In the genomic region with DNA sequence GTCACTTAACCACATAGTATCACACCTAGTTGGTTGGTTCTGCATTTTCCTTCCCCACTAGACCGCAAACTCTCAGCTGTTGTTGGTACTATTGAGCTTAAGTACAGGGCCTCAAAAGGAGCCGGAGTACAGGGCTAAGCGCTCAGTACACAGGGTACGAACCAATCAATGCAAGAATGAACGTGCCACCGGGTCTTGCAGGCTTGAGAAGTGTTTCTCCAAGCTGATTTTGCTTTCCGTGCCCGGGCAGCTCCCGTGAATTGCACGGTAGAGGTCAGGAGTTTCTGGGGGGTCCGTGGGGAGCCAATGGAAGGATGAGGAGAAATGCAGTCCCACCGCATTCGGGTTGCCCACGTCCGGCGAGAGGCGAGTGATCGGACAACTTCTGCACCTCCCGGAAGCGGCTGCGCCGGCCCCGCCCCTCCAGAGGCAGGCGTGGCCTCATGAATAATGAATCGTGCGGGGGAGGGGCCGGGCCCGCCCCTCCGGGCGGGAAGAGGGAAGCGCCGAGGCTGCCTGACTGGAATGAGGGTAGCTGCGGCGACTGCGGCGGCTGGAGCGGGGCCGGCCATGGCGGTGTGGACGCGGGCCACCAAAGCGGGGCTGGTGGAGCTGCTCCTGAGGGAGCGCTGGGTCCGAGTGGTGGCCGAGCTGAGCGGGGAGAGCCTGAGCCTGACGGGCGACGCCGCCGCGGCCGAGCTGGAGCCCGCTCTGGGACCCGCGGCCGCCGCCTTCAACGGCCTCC, we compare ENCODE assay signal across 1 cellular context.
TF ChIP-seq lines count a peak whose summit lies in the region.

A gene (plus strand): TSS at position 523 of the 745 bp plus-strand sequence. CDS start 3 bp downstream, at position 526.

TF ChIP-seq in HepG2, 621 proteins besides CTCF, POLR2A, EP300 and RAD21 (continued from another document and continues in another):
- TF ChIP-seq, protein P1, sequence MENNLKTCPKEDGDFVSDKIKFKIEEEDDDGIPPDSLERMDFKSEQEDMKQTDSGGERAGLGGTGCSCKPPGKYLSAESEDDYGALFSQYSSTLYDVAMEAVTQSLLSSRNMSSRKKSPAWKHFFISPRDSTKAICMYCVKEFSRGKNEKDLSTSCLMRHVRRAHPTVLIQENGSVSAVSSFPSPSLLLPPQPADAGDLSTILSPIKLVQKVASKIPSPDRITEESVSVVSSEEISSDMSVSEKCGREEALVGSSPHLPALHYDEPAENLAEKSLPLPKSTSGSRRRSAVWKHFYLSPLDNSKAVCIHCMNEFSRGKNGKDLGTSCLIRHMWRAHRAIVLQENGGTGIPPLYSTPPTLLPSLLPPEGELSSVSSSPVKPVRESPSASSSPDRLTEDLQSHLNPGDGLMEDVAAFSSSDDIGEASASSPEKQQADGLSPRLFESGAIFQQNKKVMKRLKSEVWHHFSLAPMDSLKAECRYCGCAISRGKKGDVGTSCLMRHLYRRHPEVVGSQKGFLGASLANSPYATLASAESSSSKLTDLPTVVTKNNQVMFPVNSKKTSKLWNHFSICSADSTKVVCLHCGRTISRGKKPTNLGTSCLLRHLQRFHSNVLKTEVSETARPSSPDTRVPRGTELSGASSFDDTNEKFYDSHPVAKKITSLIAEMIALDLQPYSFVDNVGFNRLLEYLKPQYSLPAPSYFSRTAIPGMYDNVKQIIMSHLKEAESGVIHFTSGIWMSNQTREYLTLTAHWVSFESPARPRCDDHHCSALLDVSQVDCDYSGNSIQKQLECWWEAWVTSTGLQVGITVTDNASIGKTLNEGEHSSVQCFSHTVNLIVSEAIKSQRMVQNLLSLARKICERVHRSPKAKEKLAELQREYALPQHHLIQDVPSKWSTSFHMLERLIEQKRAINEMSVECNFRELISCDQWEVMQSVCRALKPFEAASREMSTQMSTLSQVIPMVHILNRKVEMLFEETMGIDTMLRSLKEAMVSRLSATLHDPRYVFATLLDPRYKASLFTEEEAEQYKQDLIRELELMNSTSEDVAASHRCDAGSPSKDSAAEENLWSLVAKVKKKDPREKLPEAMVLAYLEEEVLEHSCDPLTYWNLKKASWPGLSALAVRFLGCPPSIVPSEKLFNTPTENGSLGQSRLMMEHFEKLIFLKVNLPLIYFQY (CRISPR knock-in tag; IDR thresholded peaks at IDR 0.05; ENCODE audit: borderline replicate concordance) = 0 out of 2 replicates have a peak, but pooled peaks have one; percentile 32
- peak; percentile 82 for TF ChIP-seq ZNF230 (CRISPR knock-in tag; IDR thresholded peaks at IDR 0.05)
- peak; percentile 71; the same call in 1 of the 2 replicates for TF ChIP-seq TSC22D2 (CRISPR knock-in tag; IDR thresholded peaks at IDR 0.05; ENCODE audit: borderline replicate concordance)
- TF ChIP-seq ZNF563 (CRISPR knock-in tag; IDR thresholded peaks at IDR 0.05) = peak; percentile 93
- TF ChIP-seq, protein P2, sequence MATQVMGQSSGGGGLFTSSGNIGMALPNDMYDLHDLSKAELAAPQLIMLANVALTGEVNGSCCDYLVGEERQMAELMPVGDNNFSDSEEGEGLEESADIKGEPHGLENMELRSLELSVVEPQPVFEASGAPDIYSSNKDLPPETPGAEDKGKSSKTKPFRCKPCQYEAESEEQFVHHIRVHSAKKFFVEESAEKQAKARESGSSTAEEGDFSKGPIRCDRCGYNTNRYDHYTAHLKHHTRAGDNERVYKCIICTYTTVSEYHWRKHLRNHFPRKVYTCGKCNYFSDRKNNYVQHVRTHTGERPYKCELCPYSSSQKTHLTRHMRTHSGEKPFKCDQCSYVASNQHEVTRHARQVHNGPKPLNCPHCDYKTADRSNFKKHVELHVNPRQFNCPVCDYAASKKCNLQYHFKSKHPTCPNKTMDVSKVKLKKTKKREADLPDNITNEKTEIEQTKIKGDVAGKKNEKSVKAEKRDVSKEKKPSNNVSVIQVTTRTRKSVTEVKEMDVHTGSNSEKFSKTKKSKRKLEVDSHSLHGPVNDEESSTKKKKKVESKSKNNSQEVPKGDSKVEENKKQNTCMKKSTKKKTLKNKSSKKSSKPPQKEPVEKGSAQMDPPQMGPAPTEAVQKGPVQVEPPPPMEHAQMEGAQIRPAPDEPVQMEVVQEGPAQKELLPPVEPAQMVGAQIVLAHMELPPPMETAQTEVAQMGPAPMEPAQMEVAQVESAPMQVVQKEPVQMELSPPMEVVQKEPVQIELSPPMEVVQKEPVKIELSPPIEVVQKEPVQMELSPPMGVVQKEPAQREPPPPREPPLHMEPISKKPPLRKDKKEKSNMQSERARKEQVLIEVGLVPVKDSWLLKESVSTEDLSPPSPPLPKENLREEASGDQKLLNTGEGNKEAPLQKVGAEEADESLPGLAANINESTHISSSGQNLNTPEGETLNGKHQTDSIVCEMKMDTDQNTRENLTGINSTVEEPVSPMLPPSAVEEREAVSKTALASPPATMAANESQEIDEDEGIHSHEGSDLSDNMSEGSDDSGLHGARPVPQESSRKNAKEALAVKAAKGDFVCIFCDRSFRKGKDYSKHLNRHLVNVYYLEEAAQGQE (IDR thresholded peaks at IDR 0.05; ENCODE audit: borderline replicate concordance in 1 of 2, low read depth in 1 of 2, low read length in 2 of 2) = peak in 1 of 2 experiments; percentile 52; a peak in 1 of 4 replicates
- TF ChIP-seq, protein P3, sequence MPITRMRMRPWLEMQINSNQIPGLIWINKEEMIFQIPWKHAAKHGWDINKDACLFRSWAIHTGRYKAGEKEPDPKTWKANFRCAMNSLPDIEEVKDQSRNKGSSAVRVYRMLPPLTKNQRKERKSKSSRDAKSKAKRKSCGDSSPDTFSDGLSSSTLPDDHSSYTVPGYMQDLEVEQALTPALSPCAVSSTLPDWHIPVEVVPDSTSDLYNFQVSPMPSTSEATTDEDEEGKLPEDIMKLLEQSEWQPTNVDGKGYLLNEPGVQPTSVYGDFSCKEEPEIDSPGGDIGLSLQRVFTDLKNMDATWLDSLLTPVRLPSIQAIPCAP (CRISPR knock-in tag; IDR thresholded peaks at IDR 0.05; ENCODE audit: low read depth) = no peak
- 0 out of 2 replicates have a peak, but pooled peaks have one; percentile 15 for TF ChIP-seq ZBTB21 (CRISPR knock-in tag; IDR thresholded peaks at IDR 0.05)
- no peak for TF ChIP-seq THYN1 (CRISPR knock-in tag; IDR thresholded peaks at IDR 0.05; ENCODE audit: borderline replicate concordance, low read depth)
- TF ChIP-seq, protein P4, sequence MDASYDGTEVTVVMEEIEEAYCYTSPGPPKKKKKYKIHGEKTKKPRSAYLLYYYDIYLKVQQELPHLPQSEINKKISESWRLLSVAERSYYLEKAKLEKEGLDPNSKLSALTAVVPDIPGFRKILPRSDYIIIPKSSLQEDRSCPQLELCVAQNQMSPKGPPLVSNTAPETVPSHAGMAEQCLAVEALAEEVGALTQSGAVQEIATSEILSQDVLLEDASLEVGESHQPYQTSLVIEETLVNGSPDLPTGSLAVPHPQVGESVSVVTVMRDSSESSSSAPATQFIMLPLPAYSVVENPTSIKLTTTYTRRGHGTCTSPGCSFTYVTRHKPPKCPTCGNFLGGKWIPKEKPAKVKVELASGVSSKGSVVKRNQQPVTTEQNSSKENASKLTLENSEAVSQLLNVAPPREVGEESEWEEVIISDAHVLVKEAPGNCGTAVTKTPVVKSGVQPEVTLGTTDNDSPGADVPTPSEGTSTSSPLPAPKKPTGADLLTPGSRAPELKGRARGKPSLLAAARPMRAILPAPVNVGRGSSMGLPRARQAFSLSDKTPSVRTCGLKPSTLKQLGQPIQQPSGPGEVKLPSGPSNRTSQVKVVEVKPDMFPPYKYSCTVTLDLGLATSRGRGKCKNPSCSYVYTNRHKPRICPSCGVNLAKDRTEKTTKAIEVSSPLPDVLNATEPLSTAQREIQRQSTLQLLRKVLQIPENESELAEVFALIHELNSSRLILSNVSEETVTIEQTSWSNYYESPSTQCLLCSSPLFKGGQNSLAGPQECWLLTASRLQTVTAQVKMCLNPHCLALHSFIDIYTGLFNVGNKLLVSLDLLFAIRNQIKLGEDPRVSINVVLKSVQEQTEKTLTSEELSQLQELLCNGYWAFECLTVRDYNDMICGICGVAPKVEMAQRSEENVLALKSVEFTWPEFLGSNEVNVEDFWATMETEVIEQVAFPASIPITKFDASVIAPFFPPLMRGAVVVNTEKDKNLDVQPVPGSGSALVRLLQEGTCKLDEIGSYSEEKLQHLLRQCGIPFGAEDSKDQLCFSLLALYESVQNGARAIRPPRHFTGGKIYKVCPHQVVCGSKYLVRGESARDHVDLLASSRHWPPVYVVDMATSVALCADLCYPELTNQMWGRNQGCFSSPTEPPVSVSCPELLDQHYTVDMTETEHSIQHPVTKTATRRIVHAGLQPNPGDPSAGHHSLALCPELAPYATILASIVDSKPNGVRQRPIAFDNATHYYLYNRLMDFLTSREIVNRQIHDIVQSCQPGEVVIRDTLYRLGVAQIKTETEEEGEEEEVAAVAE (CRISPR knock-in tag; IDR thresholded peaks at IDR 0.05; ENCODE audit: borderline replicate concordance) = no peak
- peak; percentile 29 for TF ChIP-seq PTBP1 (IDR thresholded peaks at IDR 0.05; ENCODE audit: low read depth, low read length, poor library complexity, severe bottlenecking)
- peak; percentile 16; the same call in 1 of the 2 replicates for TF ChIP-seq ZZZ3 (CRISPR knock-in tag; IDR thresholded peaks at IDR 0.05; ENCODE audit: borderline replicate concordance)
- TF ChIP-seq, protein P5, sequence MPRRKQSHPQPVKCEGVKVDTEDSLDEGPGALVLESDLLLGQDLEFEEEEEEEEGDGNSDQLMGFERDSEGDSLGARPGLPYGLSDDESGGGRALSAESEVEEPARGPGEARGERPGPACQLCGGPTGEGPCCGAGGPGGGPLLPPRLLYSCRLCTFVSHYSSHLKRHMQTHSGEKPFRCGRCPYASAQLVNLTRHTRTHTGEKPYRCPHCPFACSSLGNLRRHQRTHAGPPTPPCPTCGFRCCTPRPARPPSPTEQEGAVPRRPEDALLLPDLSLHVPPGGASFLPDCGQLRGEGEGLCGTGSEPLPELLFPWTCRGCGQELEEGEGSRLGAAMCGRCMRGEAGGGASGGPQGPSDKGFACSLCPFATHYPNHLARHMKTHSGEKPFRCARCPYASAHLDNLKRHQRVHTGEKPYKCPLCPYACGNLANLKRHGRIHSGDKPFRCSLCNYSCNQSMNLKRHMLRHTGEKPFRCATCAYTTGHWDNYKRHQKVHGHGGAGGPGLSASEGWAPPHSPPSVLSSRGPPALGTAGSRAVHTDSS (CRISPR knock-in tag; conservative IDR thresholded peaks at IDR 0.05) = peak; percentile 83; the same call in 1 of the 2 replicates
- no peak for TF ChIP-seq ARNT2 (CRISPR knock-in tag; IDR thresholded peaks at IDR 0.05; ENCODE audit: low read depth)
- TF ChIP-seq, protein P6, sequence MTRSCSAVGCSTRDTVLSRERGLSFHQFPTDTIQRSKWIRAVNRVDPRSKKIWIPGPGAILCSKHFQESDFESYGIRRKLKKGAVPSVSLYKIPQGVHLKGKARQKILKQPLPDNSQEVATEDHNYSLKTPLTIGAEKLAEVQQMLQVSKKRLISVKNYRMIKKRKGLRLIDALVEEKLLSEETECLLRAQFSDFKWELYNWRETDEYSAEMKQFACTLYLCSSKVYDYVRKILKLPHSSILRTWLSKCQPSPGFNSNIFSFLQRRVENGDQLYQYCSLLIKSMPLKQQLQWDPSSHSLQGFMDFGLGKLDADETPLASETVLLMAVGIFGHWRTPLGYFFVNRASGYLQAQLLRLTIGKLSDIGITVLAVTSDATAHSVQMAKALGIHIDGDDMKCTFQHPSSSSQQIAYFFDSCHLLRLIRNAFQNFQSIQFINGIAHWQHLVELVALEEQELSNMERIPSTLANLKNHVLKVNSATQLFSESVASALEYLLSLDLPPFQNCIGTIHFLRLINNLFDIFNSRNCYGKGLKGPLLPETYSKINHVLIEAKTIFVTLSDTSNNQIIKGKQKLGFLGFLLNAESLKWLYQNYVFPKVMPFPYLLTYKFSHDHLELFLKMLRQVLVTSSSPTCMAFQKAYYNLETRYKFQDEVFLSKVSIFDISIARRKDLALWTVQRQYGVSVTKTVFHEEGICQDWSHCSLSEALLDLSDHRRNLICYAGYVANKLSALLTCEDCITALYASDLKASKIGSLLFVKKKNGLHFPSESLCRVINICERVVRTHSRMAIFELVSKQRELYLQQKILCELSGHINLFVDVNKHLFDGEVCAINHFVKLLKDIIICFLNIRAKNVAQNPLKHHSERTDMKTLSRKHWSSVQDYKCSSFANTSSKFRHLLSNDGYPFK (CRISPR knock-in tag; IDR thresholded peaks at IDR 0.05; ENCODE audit: borderline replicate concordance) = peak; percentile 78; the same call in 1 of the 2 replicates
- no peak for TF ChIP-seq ZNF101 (CRISPR knock-in tag; IDR thresholded peaks at IDR 0.05; ENCODE audit: borderline replicate concordance, low read depth)
- TF ChIP-seq, protein P7, sequence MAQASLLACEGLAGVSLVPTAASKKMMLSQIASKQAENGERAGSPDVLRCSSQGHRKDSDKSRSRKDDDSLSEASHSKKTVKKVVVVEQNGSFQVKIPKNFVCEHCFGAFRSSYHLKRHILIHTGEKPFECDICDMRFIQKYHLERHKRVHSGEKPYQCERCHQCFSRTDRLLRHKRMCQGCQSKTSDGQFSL (CRISPR knock-in tag; IDR thresholded peaks at IDR 0.05) = no peak
- TF ChIP-seq, protein P8, sequence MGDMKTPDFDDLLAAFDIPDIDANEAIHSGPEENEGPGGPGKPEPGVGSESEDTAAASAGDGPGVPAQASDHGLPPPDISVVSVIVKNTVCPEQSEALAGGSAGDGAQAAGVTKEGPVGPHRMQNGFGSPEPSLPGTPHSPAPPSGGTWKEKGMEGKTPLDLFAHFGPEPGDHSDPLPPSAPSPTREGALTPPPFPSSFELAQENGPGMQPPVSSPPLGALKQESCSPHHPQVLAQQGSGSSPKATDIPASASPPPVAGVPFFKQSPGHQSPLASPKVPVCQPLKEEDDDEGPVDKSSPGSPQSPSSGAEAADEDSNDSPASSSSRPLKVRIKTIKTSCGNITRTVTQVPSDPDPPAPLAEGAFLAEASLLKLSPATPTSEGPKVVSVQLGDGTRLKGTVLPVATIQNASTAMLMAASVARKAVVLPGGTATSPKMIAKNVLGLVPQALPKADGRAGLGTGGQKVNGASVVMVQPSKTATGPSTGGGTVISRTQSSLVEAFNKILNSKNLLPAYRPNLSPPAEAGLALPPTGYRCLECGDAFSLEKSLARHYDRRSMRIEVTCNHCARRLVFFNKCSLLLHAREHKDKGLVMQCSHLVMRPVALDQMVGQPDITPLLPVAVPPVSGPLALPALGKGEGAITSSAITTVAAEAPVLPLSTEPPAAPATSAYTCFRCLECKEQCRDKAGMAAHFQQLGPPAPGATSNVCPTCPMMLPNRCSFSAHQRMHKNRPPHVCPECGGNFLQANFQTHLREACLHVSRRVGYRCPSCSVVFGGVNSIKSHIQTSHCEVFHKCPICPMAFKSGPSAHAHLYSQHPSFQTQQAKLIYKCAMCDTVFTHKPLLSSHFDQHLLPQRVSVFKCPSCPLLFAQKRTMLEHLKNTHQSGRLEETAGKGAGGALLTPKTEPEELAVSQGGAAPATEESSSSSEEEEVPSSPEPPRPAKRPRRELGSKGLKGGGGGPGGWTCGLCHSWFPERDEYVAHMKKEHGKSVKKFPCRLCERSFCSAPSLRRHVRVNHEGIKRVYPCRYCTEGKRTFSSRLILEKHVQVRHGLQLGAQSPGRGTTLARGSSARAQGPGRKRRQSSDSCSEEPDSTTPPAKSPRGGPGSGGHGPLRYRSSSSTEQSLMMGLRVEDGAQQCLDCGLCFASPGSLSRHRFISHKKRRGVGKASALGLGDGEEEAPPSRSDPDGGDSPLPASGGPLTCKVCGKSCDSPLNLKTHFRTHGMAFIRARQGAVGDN (CRISPR knock-in tag; IDR thresholded peaks at IDR 0.05) = peak; percentile 95
- peak; percentile 6; the same call in 1 of the 2 replicates for TF ChIP-seq FOSL1 (CRISPR knock-in tag; IDR thresholded peaks at IDR 0.05; ENCODE audit: borderline replicate concordance)
- TF ChIP-seq, protein P9, sequence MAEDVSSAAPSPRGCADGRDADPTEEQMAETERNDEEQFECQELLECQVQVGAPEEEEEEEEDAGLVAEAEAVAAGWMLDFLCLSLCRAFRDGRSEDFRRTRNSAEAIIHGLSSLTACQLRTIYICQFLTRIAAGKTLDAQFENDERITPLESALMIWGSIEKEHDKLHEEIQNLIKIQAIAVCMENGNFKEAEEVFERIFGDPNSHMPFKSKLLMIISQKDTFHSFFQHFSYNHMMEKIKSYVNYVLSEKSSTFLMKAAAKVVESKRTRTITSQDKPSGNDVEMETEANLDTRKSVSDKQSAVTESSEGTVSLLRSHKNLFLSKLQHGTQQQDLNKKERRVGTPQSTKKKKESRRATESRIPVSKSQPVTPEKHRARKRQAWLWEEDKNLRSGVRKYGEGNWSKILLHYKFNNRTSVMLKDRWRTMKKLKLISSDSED (CRISPR knock-in tag; IDR thresholded peaks at IDR 0.05) = peak; percentile 89
